In the genomic region with DNA sequence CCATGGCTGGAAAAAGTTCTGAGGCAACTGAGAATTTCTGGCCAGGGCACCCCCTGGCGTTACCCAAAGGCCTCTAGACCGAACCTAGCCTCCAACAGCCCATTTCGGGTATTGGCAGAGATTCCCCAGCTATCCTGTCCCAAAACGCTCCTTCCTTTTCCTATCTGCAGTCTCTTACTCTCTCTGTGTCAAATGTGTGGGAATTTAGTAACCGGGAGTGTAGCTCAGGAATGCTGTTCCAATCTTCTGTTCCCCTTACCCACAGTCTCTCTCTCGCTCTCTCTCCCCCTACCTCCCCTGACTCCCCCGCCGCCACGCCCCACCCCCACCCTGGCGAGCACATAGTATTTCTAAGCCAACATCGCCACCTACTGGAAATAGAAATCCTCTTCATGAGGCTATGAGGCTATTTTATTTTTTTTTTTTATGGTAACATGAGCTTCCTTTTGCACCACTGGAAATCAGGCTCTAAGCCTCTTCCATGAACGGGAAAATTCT, we compare ENCODE assay signal across 16 cellular contexts. TPM values are rescaled to one million over a fixed set of nuclear protein-coding genes. Genes with fewer than 3 reads are reported as not detected.
A peak's percentile ranks its signal among the peaks of the same experiment; 100 is the strongest.
DNase-seq lines count a peak whose midpoint lies in the region; ATAC-seq and TF ChIP-seq lines count a peak whose summit lies in the region.
"Had no signal": no experiment of that assay in that cellular context is flagged by ENCODE, and none has a peak within 500 bp of the region (broad histone marks: within the 10 kb centered on the region; RNA-seq: fewer than 3 reads in every experiment).

No MANE protein-coding gene starts in this region.

- POLR2A ChIA-PET in OCI-LY7 (lab: Charles Lee): no interaction called here

- intact Hi-C loops in OCI-LY7 (cut with micrococcal nuclease; ENCODE audit: unreplicated experiment) (no loop called here), heart left ventricle (cut with DNase I) (no loop called here)

- H3K27ac ChIP-seq in OCI-LY7 (ENCODE audit: low read depth, low read length, poor library complexity, severe bottlenecking): no peak overlapping the region
- no peak overlapping the region for H3K27ac ChIP-seq in heart left ventricle
- H3K27ac ChIP-seq: dorsolateral prefrontal cortex, gastrocnemius medialis, SJCRH30, WERI-Rb-1 had no signal

- H3K9me2 ChIP-seq in OCI-LY7 (ENCODE audit: insufficient read depth, low read length): no peaks in the 10 kb centered on the region

- CTCF ChIA-PET in OCI-LY7 (lab: Charles Lee; ENCODE audit: unreplicated experiment): no interaction called here

- BruUV-seq in OCI-LY7 (replicated peaks; lab: Mats Ljungman, UMichigan): no TSS peak

- H3K27ac Mint-ChIP-seq in HFFc6: no peak overlapping the region
- H3K27ac Mint-ChIP-seq: CD4-positive, alpha-beta memory T cell; nephron progenitor cell had no signal

- ATAC-seq in heart left ventricle (no peak), GM21786 (IDR thresholded peaks at IDR 0.05; ENCODE audit: unreplicated experiment) (no peak), HG02763 (IDR thresholded peaks at IDR 0.05; ENCODE audit: unreplicated experiment) (no peak)
- ATAC-seq: gastrocnemius medialis, left cardiac atrium had no signal

- no peak overlapping the region for H3K4me3 ChIP-seq in OCI-LY7 (ENCODE audit: low read depth, low read length, poor library complexity, severe bottlenecking)
- no peak overlapping the region for H3K4me3 ChIP-seq in fibroblast of the aortic adventitia (ENCODE audit: low read depth, low read length)
- no peak overlapping the region for H3K4me3 ChIP-seq in heart left ventricle
- H3K4me3 ChIP-seq: dorsolateral prefrontal cortex, gastrocnemius medialis, SJCRH30 had no signal

- DNase-seq in EL: peak; percentile 5
- no peak for DNase-seq in HFFc6
- DNase-seq in OCI-LY7 (ENCODE audit: low spot score): peak; percentile 4
- peak; percentile 24 for DNase-seq in fibroblast of the aortic adventitia (ENCODE audit: low read depth)
- no peak for DNase-seq in heart left ventricle
- DNase-seq: activated T-cell treated with anti-CD3 and anti-CD28 coated beads for 4 hours; CD4-positive, alpha-beta memory T cell; dorsolateral prefrontal cortex; gastrocnemius medialis; left cardiac atrium; NCI-H187 treated with DMSO at 0.1 percent for 48 hours; nephron progenitor cell; WERI-Rb-1 had no signal

- H3K27me3 Mint-ChIP-seq in HFFc6 (ENCODE audit: insufficient read depth): peaks cover 3% of the 10 kb centered on the region
- H3K27me3 Mint-ChIP-seq: CD4-positive, alpha-beta memory T cell had no signal

- no peak overlapping the region for H2AFZ ChIP-seq in OCI-LY7 (ENCODE audit: low read length)

- H3K4me1 ChIP-seq in OCI-LY7 (ENCODE audit: insufficient read depth, low read length, poor library complexity, severe bottlenecking) (no peaks in the 10 kb centered on the region), heart left ventricle (no peaks in the 10 kb centered on the region)
- H3K4me1 ChIP-seq: gastrocnemius medialis, SJCRH30 had no signal

- 77 to 84% (median 80%) methylated on average over 12 of the region's 12 CpGs for WGBS in heart left ventricle, 4 donors

- peaks cover 8% of the 10 kb centered on the region; the same call in 1 of the 2 replicates for H3K9me3 Mint-ChIP-seq in HFFc6

- no peak overlapping the region for H3K4me2 ChIP-seq in OCI-LY7 (ENCODE audit: low read length)

- H3K4me3 Mint-ChIP-seq in HFFc6: peak overlapping the region; percentile 73; the same call in 1 of the 2 replicates
- H3K4me3 Mint-ChIP-seq: CD4-positive, alpha-beta memory T cell; nephron progenitor cell had no signal

- TF ChIP-seq CTCF in HFFc6 (IDR thresholded peaks at IDR 0.05) (peak; percentile 71), OCI-LY7 (conservative IDR thresholded peaks at IDR 0.05; ENCODE audit: low read length) (peak; percentile 31; the same call in 1 of the 2 replicates), fibroblast of the aortic adventitia (IDR thresholded peaks at IDR 0.05; ENCODE audit: insufficient read depth, low read length) (no peak), heart left ventricle (IDR thresholded peaks at IDR 0.05) (peak in 3 of 12 donors; percentile 8 to 29 (median 13))

- no peaks in the 10 kb centered on the region for H3K36me3 Mint-ChIP-seq in HFFc6 (ENCODE audit: low read depth)

- no peaks in the 10 kb centered on the region for H3K36me3 ChIP-seq in OCI-LY7 (ENCODE audit: insufficient read depth, low read length)
- no peaks in the 10 kb centered on the region for H3K36me3 ChIP-seq in heart left ventricle
- H3K36me3 ChIP-seq: gastrocnemius medialis, SJCRH30, WERI-Rb-1 had no signal

- H3K4me1 Mint-ChIP-seq in HFFc6 (ENCODE audit: low read depth): no peaks in the 10 kb centered on the region
- H3K4me1 Mint-ChIP-seq: CD4-positive, alpha-beta memory T cell; nephron progenitor cell had no signal

- no peaks in the 10 kb centered on the region for H3K27me3 ChIP-seq in heart left ventricle
- H3K27me3 ChIP-seq: dorsolateral prefrontal cortex, gastrocnemius medialis, SJCRH30 had no signal

- H3K9me3 ChIP-seq in OCI-LY7 (ENCODE audit: low read length) (peaks cover 5% of the 10 kb centered on the region; the same call in 1 of the 2 replicates), heart left ventricle (peaks cover 0 to 64% (median 28%) of the 10 kb centered on the region in 12 donors)

- H3K79me2 ChIP-seq in OCI-LY7 (ENCODE audit: insufficient read depth, low read depth, low read length): no peaks in the 10 kb centered on the region

- no peak for TF ChIP-seq POLR2A in heart left ventricle (IDR thresholded peaks at IDR 0.05)

- H4K20me1 ChIP-seq in OCI-LY7 (ENCODE audit: insufficient read depth, low read length): no peaks in the 10 kb centered on the region

RNA-seq across cellular contexts. Expression of a gene that starts 27.0 kb away (rescaled TPM):
- total RNA-seq in HFFc6 (2021; fragmentation: NEBNext Ultra II Directional; extraction: Animal tissue kit (Norgen Biotek cat#: 25700)): not detected
- not detected in 2 replicates for total RNA-seq in OCI-LY7 (2014; rRNA removed; shearing (Covaris generic))
- total RNA-seq in OCI-LY7 (2022) (not detected in 2 replicates), fibroblast of the aortic adventitia (ENCODE audit: low replicate concordance) (not detected in 2 replicates), heart left ventricle (under 1 TPM in 2 of 9 donors, not detected in 7; 0.16 to 0.99 TPM)
- polyA plus RNA-seq in heart left ventricle: under 1 TPM in 1 of 2 donors, not detected in 1; 0.04 TPM
- total RNA-seq: CD4-positive, alpha-beta memory T cell; SJCRH30 had no signal
- polyA plus RNA-seq: CD4-positive, alpha-beta memory T cell had no signal

Comparison
In these comparisons a context has a peak if more than half of its experiments do, and no peak if none do; other contexts are left out.
1. DNase-seq: peak in EL (single experiment), OCI-LY7 (single experiment) and fibroblast of the aortic adventitia (single experiment); none in HFFc6 (single experiment) and heart left ventricle (0 of 5).